21 cellular contexts compared by ENCODE assay signal in the genomic region with DNA sequence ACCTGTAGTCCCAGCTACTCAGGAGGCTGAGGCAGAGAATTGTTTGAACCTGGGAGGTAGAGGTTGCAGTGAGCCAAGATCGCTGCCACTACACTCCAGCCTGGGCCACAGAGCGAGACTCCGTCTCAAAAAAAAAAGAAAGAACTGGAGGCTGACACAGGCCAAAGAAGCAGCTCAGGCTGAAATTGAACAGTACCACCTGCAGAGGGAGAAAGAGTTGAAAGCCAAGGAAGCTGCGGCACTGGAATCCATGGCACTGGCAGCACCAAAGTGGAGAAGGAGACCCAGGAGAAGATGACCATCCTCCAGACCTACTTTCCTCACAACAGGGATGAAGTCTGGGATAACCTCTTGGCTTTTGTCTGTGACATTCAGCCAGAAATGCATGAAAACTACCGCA. TPM values are rescaled to one million over a fixed set of nuclear protein-coding genes. Genes with fewer than 3 reads are reported as not detected.
A peak's percentile ranks its signal among the peaks of the same experiment; 100 is the strongest.
DNase-seq lines count a peak whose midpoint lies in the region; FAIRE-seq and TF ChIP-seq lines count a peak whose summit lies in the region.
"Had no signal": no experiment of that assay in that cellular context is flagged by ENCODE, and none has a peak within 500 bp of the region (broad histone marks: within the 10 kb centered on the region; RNA-seq: fewer than 3 reads in every experiment).

No MANE protein-coding gene starts in this region.

- POLR2A ChIA-PET in AG04450 (lab: Yijun Ruan, JAX): no interaction called here

- peaks cover 44% of the 10 kb centered on the region for H3K27me3 Mint-ChIP-seq in HFFc6 (ENCODE audit: insufficient read depth)

- no peak overlapping the region for H3K4me3 Mint-ChIP-seq in HFFc6
- H3K4me3 Mint-ChIP-seq: activated naive CD8-positive, alpha-beta T cell treated with anti-CD3 and anti-CD28 coated beads for 36 hours; naive B cell; T-cell had no signal

- no peak overlapping the region for H3K27ac ChIP-seq in AG04450 (ENCODE audit: low read depth, low read length)
- H3K27ac ChIP-seq: BLaER1, ovary had no signal

- H3K4me1 Mint-ChIP-seq in HFFc6 (ENCODE audit: low read depth): peaks cover 6% of the 10 kb centered on the region; the same call in 1 of the 2 replicates
- H3K4me1 Mint-ChIP-seq: T-cell had no signal

- H3K27me3 ChIP-seq in AG04450 (ENCODE audit: control insufficient read depth, insufficient read depth, low read length): peaks cover 35% of the 10 kb centered on the region
- H3K27me3 ChIP-seq: BLaER1, ovary had no signal

- H3K27ac Mint-ChIP-seq in HFFc6: no peak overlapping the region
- H3K27ac Mint-ChIP-seq: activated naive CD8-positive, alpha-beta T cell treated with anti-CD3 and anti-CD28 coated beads for 36 hours; naive B cell; T-cell had no signal

- peaks cover 5% of the 10 kb centered on the region for H3K9me3 Mint-ChIP-seq in HFFc6
- H3K9me3 Mint-ChIP-seq: activated naive CD8-positive, alpha-beta T cell treated with anti-CD3 and anti-CD28 coated beads for 36 hours; naive B cell; T-cell had no signal

- DNase-seq in AG04450 (ENCODE audit: low read depth, low spot score) (no peak), HFFc6 (no peak), epithelial cell of esophagus (ENCODE audit: low read depth) (no peak), C1 segment of cervical spinal cord (lab: John Stamatoyannopoulos, UW) (no peak), ACHN (no peak), GM12892 (ENCODE audit: insufficient read length) (no peak)
- DNase-seq: activated naive CD8-positive, alpha-beta T cell treated with anti-CD3 and anti-CD28 coated beads for 36 hours; head of caudate nucleus; naive B cell; NCI-H1694; NCI-H510A treated with DMSO at 0.1 percent for 48 hours; ovary; stimulated activated CD4-positive, alpha-beta T cell treated with anti-CD3 and anti-CD28 coated beads, Interleukin-4, amount 100 ng/mL, for 1 hour; T-cell had no signal

- H3K36me3 Mint-ChIP-seq in HFFc6 (ENCODE audit: low read depth): peaks cover 6% of the 10 kb centered on the region; the same call in 1 of the 2 replicates
- H3K36me3 Mint-ChIP-seq: activated naive CD8-positive, alpha-beta T cell treated with anti-CD3 and anti-CD28 coated beads for 36 hours; naive B cell; T-cell had no signal

- H3K9me3 ChIP-seq in AG04450 (ENCODE audit: control insufficient read depth, insufficient read depth, low read length): no peaks in the 10 kb centered on the region
- H3K9me3 ChIP-seq: BLaER1, ovary had no signal

- FAIRE-seq in GM12892 (lab: Jason Lieb, UNC): no peak
- FAIRE-seq: bronchial epithelial cell had no signal

- no peak overlapping the region for H3K4me3 ChIP-seq in AG04450 (ENCODE audit: low read depth, low read length)
- no peak overlapping the region for H3K4me3 ChIP-seq in epithelial cell of esophagus (ENCODE audit: low read length)
- H3K4me3 ChIP-seq: BLaER1, ovary had no signal

- CTCF ChIA-PET in AG04450 (lab: Charles Lee): interaction anchor here (1.1 kb wide), 1 partner anchor 19 kb away, joined by 3 read pairs; no protein-coding TSS in a partner anchor

- in situ Hi-C loops in ACHN (cut with HindIII; ENCODE audit: low pct_ligation_motif_present, low pct_unique_long_range_greater_than_20kb, low sequenced_read_pairs): no loop called here

- no peak for TF ChIP-seq POLR2A in GM12892 (IDR thresholded peaks at IDR 0.05; ENCODE audit: low read depth, low read length)

- TF ChIP-seq CTCF in AG04450 (IDR thresholded peaks at IDR 0.05; ENCODE audit: low read depth, low read length) (peak; percentile 28; the same call in 1 of the 2 replicates), HFFc6 (IDR thresholded peaks at IDR 0.05) (peak; percentile 31), epithelial cell of esophagus (IDR thresholded peaks at IDR 0.05; ENCODE audit: insufficient read depth, low read depth, low read length, missing control alignments) (peak; percentile 36)

RNA-seq across cellular contexts. Expression of gene TMEM141, which starts 11.3 kb away (rescaled TPM):
- polyA plus RNA-seq in AG04450 (2011; rRNA removed): 34.9 and 44.3 TPM in 2 replicates
- 9.3 and 18.9 TPM in 2 replicates for polyA minus RNA-seq in AG04450 (2011; rRNA and poly(A)+ RNA removed)
- total RNA-seq in HFFc6 (2021; fragmentation: NEBNext Ultra II Directional; extraction: Animal tissue kit (Norgen Biotek cat#: 25700)): 10 to 100 TPM; 46.1 to 62.2 (median 52.6) TPM
- 34.6 TPM for polyA plus RNA-seq in GM12892 (2012; ENCODE audit: missing spikeins)

RNA-seq across cellular contexts. Expression of gene LCN15, which starts 15.5 kb away (rescaled TPM):
- polyA plus RNA-seq in AG04450 (2011; rRNA removed): not detected in 2 replicates
- polyA minus RNA-seq in AG04450 (2011; rRNA and poly(A)+ RNA removed): not detected in 2 replicates
- not detected for total RNA-seq in HFFc6 (2021; fragmentation: NEBNext Ultra II Directional; extraction: Animal tissue kit (Norgen Biotek cat#: 25700))
- not detected for polyA plus RNA-seq in GM12892 (2012; ENCODE audit: missing spikeins)
- total RNA-seq: activated naive CD8-positive, alpha-beta T cell treated with anti-CD3 and anti-CD28 coated beads for 36 hours; bronchial epithelial cell; lung microvascular endothelial cell; M059J; ovary; skeletal muscle tissue; subcutaneous adipose tissue; T-cell had no signal
- polyA plus RNA-seq: ovary had no signal

RNA-seq across cellular contexts. Expression of gene CCDC183, which starts 16.3 kb away (rescaled TPM):
- polyA plus RNA-seq in AG04450 (2011; rRNA removed): 0.05 and 0.21 TPM in 2 replicates
- 0.55 TPM in 1 of 2 replicates, not detected in the other for polyA minus RNA-seq in AG04450 (2011; rRNA and poly(A)+ RNA removed)
- total RNA-seq in HFFc6 (2021; fragmentation: NEBNext Ultra II Directional; extraction: Animal tissue kit (Norgen Biotek cat#: 25700)): under 1 TPM; 0.25 to 0.87 (median 0.34) TPM
- polyA plus RNA-seq in GM12892 (2012; ENCODE audit: missing spikeins): not detected
- total RNA-seq: M059J had no signal

RNA-seq across cellular contexts. Expression of gene LCN8, which starts 21.8 kb away (rescaled TPM):
- not detected in 2 replicates for polyA plus RNA-seq in AG04450 (2011; rRNA removed)
- not detected in 2 replicates for polyA minus RNA-seq in AG04450 (2011; rRNA and poly(A)+ RNA removed)
- not detected for total RNA-seq in HFFc6 (2021; fragmentation: NEBNext Ultra II Directional; extraction: Animal tissue kit (Norgen Biotek cat#: 25700))
- polyA plus RNA-seq in GM12892 (2012; ENCODE audit: missing spikeins): not detected
- total RNA-seq: activated naive CD8-positive, alpha-beta T cell treated with anti-CD3 and anti-CD28 coated beads for 36 hours; bronchial epithelial cell; lung microvascular endothelial cell; M059J; Right ventricle myocardium inferior; skeletal muscle tissue; subcutaneous adipose tissue had no signal

RNA-seq across cellular contexts. Expression of gene RABL6, which starts 27.9 kb away (rescaled TPM):
- polyA plus RNA-seq in AG04450 (2011; rRNA removed): 35.4 and 41.1 TPM in 2 replicates
- 48.7 and 53.3 TPM in 2 replicates for polyA minus RNA-seq in AG04450 (2011; rRNA and poly(A)+ RNA removed)
- 10 to 100 TPM; 77.8 to 87.7 (median 84.0) TPM for total RNA-seq in HFFc6 (2021; fragmentation: NEBNext Ultra II Directional; extraction: Animal tissue kit (Norgen Biotek cat#: 25700))
- polyA plus RNA-seq in GM12892 (2012; ENCODE audit: missing spikeins): 32.5 TPM
